Comparison of ENCODE assay signal across 29 cellular contexts in genomic region chr15:35443376-35443775, GRCh38.
"Had no signal": no experiment of that assay in that cellular context is flagged by ENCODE, and none has a peak within 500 bp of the region (broad histone marks: within the 10 kb centered on the region; RNA-seq: fewer than 3 reads in every experiment).

No MANE protein-coding gene starts in this region.

- DNase-seq: activated CD4-positive, alpha-beta memory T cell treated with anti-CD3 and anti-CD28 coated beads, Interleukin-2, amount 10 ng/mL, durations not matched to agents 7 days and 5 days; activated CD4-positive, alpha-beta T cell treated with anti-CD3 and anti-CD28 coated beads for 1 hour; activated CD4-positive, alpha-beta T cell treated with anti-CD3 and anti-CD28 coated beads, Interleukin-2, amount 10 ng/mL, durations not matched to agents 7 days and 5 days; activated CD8-positive, alpha-beta memory T cell treated with anti-CD3 and anti-CD28 coated beads, Interleukin-2, amount 50 U/mL, for 48 hours; activated gamma-delta T cell; activated naive CD4-positive, alpha-beta T cell treated with anti-CD3 and anti-CD28 coated beads, Interleukin-2, amount 10 ng/mL, durations not matched to agents 7 days and 5 days; activated naive CD8-positive, alpha-beta T cell treated with anti-CD3 and anti-CD28 coated beads, Interleukin-2, amount 10 ng/mL, durations not matched to agents 7 days and 5 days; activated T-cell treated with anti-CD3 and anti-CD28 coated beads, Interleukin-2, amount 50 U/mL, for 24 hours; amniotic stem cell; brain microvascular endothelial cell; central memory CD4-positive, alpha-beta T cell; dermis blood vessel endothelial cell; effector CD4-positive, alpha-beta T cell; esophagus squamous epithelium; foreskin melanocyte; heart right ventricle; lower lobe of right lung; mesendoderm; ovary; sigmoid colon; stimulated activated CD4-positive, alpha-beta T cell treated with anti-CD3 and anti-CD28 coated beads, Interleukin-15, amount 100 ng/mL, for 24 hours; stimulated activated CD4-positive, alpha-beta T cell treated with anti-CD3 and anti-CD28 coated beads, Interleukin-2, amount 100 ng/mL, for 24 hours; stimulated activated naive B cell treated with anti-CD40 and anti-IgM and Interleukin-4, amounts not matched to agents 10 μg/mL and 1 μg/mL and 100 μg/mL, for 72 hours; stomach; T-helper 17 cell; T1000; thyroid gland; upper lobe of right lung had no signal

- H3K9me3 ChIP-seq: esophagus squamous epithelium, lower lobe of right lung, ovary, sigmoid colon, thyroid gland, upper lobe of right lung had no signal

- H3K27ac ChIP-seq: brain microvascular endothelial cell, epithelial cell of prostate, esophagus squamous epithelium, heart right ventricle, lower lobe of right lung, ovary, stomach, thyroid gland, upper lobe of right lung had no signal

- H3K27me3 ChIP-seq: brain microvascular endothelial cell, esophagus squamous epithelium, heart right ventricle, ovary, sigmoid colon, stomach, thyroid gland, upper lobe of right lung had no signal

- H3K4me3 ChIP-seq: esophagus squamous epithelium, heart right ventricle, lower lobe of right lung, ovary, sigmoid colon, stomach, thyroid gland, upper lobe of right lung had no signal

- H3K4me1 ChIP-seq: esophagus squamous epithelium, lower lobe of right lung, stomach, upper lobe of right lung had no signal

- H3K36me3 ChIP-seq: brain microvascular endothelial cell, esophagus squamous epithelium, lower lobe of right lung, ovary, sigmoid colon, thyroid gland, upper lobe of right lung had no signal
